Comparison of ENCODE assay signal across 1 cellular context in genomic region chr4:3347871-3348270, GRCh38.
TF ChIP-seq lines count a peak whose summit lies in the region.

No MANE protein-coding gene starts in this region.

TF ChIP-seq in SK-N-SH treated with all-trans-retinoic acid at 6 μM for 48 hours, 23 proteins besides CTCF, POLR2A, EP300 and RAD21 (continued from another document):
- TF ChIP-seq RARB (CRISPR knock-in tag; IDR thresholded peaks at IDR 0.05) (no peak), OSR1 (CRISPR knock-in tag; IDR thresholded peaks at IDR 0.05) (no peak), ZNF565 (CRISPR knock-in tag; conservative IDR thresholded peaks at IDR 0.05; ENCODE audit: low read depth) (no peak), ZNF70 (CRISPR knock-in tag; IDR thresholded peaks at IDR 0.05) (no peak)
- TF ChIP-seq, protein P1, sequence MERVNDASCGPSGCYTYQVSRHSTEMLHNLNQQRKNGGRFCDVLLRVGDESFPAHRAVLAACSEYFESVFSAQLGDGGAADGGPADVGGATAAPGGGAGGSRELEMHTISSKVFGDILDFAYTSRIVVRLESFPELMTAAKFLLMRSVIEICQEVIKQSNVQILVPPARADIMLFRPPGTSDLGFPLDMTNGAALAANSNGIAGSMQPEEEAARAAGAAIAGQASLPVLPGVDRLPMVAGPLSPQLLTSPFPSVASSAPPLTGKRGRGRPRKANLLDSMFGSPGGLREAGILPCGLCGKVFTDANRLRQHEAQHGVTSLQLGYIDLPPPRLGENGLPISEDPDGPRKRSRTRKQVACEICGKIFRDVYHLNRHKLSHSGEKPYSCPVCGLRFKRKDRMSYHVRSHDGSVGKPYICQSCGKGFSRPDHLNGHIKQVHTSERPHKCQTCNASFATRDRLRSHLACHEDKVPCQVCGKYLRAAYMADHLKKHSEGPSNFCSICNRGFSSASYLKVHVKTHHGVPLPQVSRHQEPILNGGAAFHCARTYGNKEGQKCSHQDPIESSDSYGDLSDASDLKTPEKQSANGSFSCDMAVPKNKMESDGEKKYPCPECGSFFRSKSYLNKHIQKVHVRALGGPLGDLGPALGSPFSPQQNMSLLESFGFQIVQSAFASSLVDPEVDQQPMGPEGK (CRISPR knock-in tag; IDR thresholded peaks at IDR 0.05; ENCODE audit: borderline replicate concordance) = no peak
TF ChIP-seq in SK-N-SH treated with all-trans-retinoic acid at 6 μM for 48 hours: peak in this region for 7.
